1 cellular context compared by ENCODE assay signal in the genomic region with DNA sequence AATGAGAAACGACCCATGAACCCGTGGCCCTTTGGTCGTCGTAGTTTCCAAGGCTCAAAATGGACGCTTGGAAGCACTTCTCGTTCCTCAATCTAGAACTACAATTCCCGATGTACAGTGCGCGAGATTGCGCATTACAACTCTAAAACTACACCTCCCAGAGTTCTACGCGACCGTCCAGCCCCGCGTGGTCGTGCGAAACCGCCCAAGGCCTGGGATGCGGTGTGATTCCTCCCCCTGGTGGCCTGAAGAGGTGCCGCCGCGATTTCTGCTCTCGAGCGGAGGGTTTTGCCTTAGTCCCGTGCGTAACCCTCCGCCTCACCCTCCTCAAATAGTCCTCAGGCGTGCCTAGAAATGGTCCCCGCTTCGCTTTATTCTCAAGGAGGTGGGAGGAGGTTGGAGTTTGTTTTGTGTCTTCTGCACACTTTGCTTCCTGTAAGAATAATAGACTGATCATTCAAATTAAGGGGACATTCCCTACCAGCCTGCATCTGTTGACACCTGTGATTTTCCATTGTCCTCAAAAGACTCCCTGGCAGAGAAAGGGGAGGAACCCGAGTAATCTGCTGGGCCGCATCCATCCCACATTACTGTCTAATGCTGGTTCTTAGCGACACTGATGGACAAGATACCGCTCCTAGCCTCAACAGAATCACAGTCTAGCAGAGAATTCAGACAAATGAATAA.
TF ChIP-seq lines count a peak whose summit lies in the region.

No MANE protein-coding gene starts in this region.

TF ChIP-seq in HEK293, 187 proteins besides CTCF, POLR2A, EP300 and RAD21 (continued from another document and continues in another):
- no peak for TF ChIP-seq ZNF596 (tag by site-specific recombination; IDR thresholded peaks at IDR 0.05)
- TF ChIP-seq ZNF416 (tag by site-specific recombination; IDR thresholded peaks at IDR 0.05) = no peak
- no peak for TF ChIP-seq ZNF549 (tag by site-specific recombination; IDR thresholded peaks at IDR 0.05)
- TF ChIP-seq, protein P1, sequence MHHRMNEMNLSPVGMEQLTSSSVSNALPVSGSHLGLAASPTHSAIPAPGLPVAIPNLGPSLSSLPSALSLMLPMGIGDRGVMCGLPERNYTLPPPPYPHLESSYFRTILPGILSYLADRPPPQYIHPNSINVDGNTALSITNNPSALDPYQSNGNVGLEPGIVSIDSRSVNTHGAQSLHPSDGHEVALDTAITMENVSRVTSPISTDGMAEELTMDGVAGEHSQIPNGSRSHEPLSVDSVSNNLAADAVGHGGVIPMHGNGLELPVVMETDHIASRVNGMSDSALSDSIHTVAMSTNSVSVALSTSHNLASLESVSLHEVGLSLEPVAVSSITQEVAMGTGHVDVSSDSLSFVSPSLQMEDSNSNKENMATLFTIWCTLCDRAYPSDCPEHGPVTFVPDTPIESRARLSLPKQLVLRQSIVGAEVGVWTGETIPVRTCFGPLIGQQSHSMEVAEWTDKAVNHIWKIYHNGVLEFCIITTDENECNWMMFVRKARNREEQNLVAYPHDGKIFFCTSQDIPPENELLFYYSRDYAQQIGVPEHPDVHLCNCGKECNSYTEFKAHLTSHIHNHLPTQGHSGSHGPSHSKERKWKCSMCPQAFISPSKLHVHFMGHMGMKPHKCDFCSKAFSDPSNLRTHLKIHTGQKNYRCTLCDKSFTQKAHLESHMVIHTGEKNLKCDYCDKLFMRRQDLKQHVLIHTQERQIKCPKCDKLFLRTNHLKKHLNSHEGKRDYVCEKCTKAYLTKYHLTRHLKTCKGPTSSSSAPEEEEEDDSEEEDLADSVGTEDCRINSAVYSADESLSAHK (tag by site-specific recombination; IDR thresholded peaks at IDR 0.05) = peak; percentile 88
- peak; percentile 74 for TF ChIP-seq ZNF366 (tag by site-specific recombination; conservative IDR thresholded peaks at IDR 0.05)
- peak; percentile 86 for TF ChIP-seq BCL11A (tag by site-specific recombination; IDR thresholded peaks at IDR 0.05; ENCODE audit: low read depth)
- no peak for TF ChIP-seq RBAK (tag by site-specific recombination; IDR thresholded peaks at IDR 0.05)
- peak; percentile 77 for TF ChIP-seq WT1 (tag by site-specific recombination; IDR thresholded peaks at IDR 0.05)
- peak; percentile 47 for TF ChIP-seq OSR2 (tag by site-specific recombination; IDR thresholded peaks at IDR 0.05)
- TF ChIP-seq ZNF169 (tag by site-specific recombination; IDR thresholded peaks at IDR 0.05) = peak; percentile 81; the same call in 1 of the 2 replicates
- TF ChIP-seq ZNF785 (tag by site-specific recombination; IDR thresholded peaks at IDR 0.05) = peak; percentile 96
- no peak for TF ChIP-seq ZNF112 (tag by site-specific recombination; IDR thresholded peaks at IDR 0.05)
- TF ChIP-seq ZNF701 (tag by site-specific recombination; IDR thresholded peaks at IDR 0.05) = peak; percentile 28; the same call in 1 of the 2 replicates
- TF ChIP-seq HOXC10 (CRISPR knock-in tag; IDR thresholded peaks at IDR 0.05) = no peak
- TF ChIP-seq ZNF776 (tag by site-specific recombination; IDR thresholded peaks at IDR 0.05; ENCODE audit: borderline replicate concordance) = no peak
- TF ChIP-seq MYNN (tag by site-specific recombination; IDR thresholded peaks at IDR 0.05; ENCODE audit: borderline replicate concordance) = 0 out of 2 replicates have a peak, but pooled peaks have one; percentile 48
- peak; percentile 93 for TF ChIP-seq SP3 (tag by site-specific recombination; IDR thresholded peaks at IDR 0.05)
- TF ChIP-seq OVOL3 (tag by site-specific recombination; IDR thresholded peaks at IDR 0.05) = peak; percentile 92
- TF ChIP-seq ZNF311 (tag by site-specific recombination; IDR thresholded peaks at IDR 0.05; ENCODE audit: borderline replicate concordance) = no peak
- TF ChIP-seq SP7 (tag by site-specific recombination; IDR thresholded peaks at IDR 0.05) = peak; percentile 98
- TF ChIP-seq ZNF600 (tag by site-specific recombination; IDR thresholded peaks at IDR 0.05) = peak; percentile 79
- TF ChIP-seq, protein P2, sequence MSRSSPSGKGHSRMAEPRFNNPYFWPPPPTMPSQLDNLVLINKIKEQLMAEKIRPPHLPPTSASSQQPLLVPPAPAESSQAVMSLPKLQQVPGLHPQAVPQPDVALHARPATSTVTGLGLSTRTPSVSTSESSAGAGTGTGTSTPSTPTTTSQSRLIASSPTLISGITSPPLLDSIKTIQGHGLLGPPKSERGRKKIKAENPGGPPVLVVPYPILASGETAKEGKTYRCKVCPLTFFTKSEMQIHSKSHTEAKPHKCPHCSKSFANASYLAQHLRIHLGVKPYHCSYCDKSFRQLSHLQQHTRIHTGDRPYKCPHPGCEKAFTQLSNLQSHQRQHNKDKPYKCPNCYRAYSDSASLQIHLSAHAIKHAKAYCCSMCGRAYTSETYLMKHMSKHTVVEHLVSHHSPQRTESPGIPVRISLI (tag by site-specific recombination; IDR thresholded peaks at IDR 0.05) = peak; percentile 39; the same call in 1 of the 2 replicates
- peak; percentile 100 for TF ChIP-seq ZNF501 (tag by site-specific recombination; IDR thresholded peaks at IDR 0.05)
- TF ChIP-seq, protein P3, sequence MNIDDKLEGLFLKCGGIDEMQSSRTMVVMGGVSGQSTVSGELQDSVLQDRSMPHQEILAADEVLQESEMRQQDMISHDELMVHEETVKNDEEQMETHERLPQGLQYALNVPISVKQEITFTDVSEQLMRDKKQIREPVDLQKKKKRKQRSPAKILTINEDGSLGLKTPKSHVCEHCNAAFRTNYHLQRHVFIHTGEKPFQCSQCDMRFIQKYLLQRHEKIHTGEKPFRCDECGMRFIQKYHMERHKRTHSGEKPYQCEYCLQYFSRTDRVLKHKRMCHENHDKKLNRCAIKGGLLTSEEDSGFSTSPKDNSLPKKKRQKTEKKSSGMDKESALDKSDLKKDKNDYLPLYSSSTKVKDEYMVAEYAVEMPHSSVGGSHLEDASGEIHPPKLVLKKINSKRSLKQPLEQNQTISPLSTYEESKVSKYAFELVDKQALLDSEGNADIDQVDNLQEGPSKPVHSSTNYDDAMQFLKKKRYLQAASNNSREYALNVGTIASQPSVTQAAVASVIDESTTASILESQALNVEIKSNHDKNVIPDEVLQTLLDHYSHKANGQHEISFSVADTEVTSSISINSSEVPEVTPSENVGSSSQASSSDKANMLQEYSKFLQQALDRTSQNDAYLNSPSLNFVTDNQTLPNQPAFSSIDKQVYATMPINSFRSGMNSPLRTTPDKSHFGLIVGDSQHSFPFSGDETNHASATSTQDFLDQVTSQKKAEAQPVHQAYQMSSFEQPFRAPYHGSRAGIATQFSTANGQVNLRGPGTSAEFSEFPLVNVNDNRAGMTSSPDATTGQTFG (tag by site-specific recombination; IDR thresholded peaks at IDR 0.05; ENCODE audit: borderline replicate concordance) = peak; percentile 97
- no peak; the same call in 1 of the 2 replicates for TF ChIP-seq ZNF350 (tag by site-specific recombination; IDR thresholded peaks at IDR 0.05)
- TF ChIP-seq, protein P4, sequence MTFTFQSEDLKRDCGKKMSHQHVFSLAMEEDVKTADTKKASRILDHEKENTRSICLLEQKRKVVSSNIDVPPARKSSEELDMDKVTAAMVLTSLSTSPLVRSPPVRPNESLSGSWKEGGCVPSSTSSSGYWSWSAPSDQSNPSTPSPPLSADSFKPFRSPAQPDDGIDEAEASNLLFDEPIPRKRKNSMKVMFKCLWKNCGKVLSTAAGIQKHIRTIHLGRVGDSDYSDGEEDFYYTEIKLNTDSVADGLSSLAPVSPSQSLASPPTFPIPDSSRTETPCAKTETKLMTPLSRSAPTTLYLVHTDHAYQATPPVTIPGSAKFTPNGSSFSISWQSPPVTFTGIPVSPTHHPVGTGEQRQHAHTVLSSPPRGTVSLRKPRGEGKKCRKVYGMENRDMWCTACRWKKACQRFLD (tag by site-specific recombination; IDR thresholded peaks at IDR 0.05) = no peak
- TF ChIP-seq, protein P5, sequence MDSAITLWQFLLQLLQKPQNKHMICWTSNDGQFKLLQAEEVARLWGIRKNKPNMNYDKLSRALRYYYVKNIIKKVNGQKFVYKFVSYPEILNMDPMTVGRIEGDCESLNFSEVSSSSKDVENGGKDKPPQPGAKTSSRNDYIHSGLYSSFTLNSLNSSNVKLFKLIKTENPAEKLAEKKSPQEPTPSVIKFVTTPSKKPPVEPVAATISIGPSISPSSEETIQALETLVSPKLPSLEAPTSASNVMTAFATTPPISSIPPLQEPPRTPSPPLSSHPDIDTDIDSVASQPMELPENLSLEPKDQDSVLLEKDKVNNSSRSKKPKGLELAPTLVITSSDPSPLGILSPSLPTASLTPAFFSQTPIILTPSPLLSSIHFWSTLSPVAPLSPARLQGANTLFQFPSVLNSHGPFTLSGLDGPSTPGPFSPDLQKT (IDR thresholded peaks at IDR 0.05; ENCODE audit: borderline replicate concordance, low read depth, low read length) = no peak
- TF ChIP-seq ZNF423 (tag by site-specific recombination; IDR thresholded peaks at IDR 0.05) = no peak
- peak; percentile 85 for TF ChIP-seq ZBTB48 (tag by site-specific recombination; IDR thresholded peaks at IDR 0.05)
- TF ChIP-seq, protein P6, sequence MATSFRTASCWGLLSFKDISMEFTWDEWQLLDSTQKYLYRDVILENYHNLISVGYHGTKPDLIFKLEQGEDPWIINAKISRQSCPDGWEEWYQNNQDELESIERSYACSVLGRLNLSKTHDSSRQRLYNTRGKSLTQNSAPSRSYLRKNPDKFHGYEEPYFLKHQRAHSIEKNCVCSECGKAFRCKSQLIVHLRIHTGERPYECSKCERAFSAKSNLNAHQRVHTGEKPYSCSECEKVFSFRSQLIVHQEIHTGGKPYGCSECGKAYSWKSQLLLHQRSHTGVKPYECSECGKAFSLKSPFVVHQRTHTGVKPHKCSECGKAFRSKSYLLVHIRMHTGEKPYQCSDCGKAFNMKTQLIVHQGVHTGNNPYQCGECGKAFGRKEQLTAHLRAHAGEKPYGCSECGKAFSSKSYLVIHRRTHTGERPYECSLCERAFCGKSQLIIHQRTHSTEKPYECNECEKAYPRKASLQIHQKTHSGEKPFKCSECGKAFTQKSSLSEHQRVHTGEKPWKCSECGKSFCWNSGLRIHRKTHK (tag by site-specific recombination; IDR thresholded peaks at IDR 0.05) = peak; percentile 42; the same call in 1 of the 2 replicates
- peak; percentile 99 for TF ChIP-seq ZNF2 (tag by site-specific recombination; IDR thresholded peaks at IDR 0.05)
- TF ChIP-seq ZNF248 (tag by site-specific recombination; IDR thresholded peaks at IDR 0.05) = no peak
- TF ChIP-seq ZBTB20 (tag by site-specific recombination; IDR thresholded peaks at IDR 0.05) = peak; percentile 28; the same call in 1 of the 2 replicates
- peak; percentile 94 for TF ChIP-seq ZNF184 (tag by site-specific recombination; IDR thresholded peaks at IDR 0.05)
- peak; percentile 100 for TF ChIP-seq ZNF76 (tag by site-specific recombination; IDR thresholded peaks at IDR 0.05; ENCODE audit: borderline replicate concordance, low read depth)
- peak; percentile 77 for TF ChIP-seq ZFHX2 (tag by site-specific recombination; conservative IDR thresholded peaks at IDR 0.05)
- TF ChIP-seq ZNF791 (tag by site-specific recombination; IDR thresholded peaks at IDR 0.05) = no peak
- TF ChIP-seq, protein P7, sequence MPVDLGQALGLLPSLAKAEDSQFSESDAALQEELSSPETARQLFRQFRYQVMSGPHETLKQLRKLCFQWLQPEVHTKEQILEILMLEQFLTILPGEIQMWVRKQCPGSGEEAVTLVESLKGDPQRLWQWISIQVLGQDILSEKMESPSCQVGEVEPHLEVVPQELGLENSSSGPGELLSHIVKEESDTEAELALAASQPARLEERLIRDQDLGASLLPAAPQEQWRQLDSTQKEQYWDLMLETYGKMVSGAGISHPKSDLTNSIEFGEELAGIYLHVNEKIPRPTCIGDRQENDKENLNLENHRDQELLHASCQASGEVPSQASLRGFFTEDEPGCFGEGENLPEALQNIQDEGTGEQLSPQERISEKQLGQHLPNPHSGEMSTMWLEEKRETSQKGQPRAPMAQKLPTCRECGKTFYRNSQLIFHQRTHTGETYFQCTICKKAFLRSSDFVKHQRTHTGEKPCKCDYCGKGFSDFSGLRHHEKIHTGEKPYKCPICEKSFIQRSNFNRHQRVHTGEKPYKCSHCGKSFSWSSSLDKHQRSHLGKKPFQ (tag by site-specific recombination; IDR thresholded peaks at IDR 0.05) = peak; percentile 86; the same call in 1 of the 2 replicates
- no peak; the same call in 1 of the 2 replicates for TF ChIP-seq ZNF157 (tag by site-specific recombination; IDR thresholded peaks at IDR 0.05)
- TF ChIP-seq ZNF48 (tag by site-specific recombination; IDR thresholded peaks at IDR 0.05) = no peak
- TF ChIP-seq ZNF621 (tag by site-specific recombination; IDR thresholded peaks at IDR 0.05) = no peak
- peak; percentile 99 for TF ChIP-seq SCRT1 (tag by site-specific recombination; IDR thresholded peaks at IDR 0.05; ENCODE audit: borderline replicate concordance)
- TF ChIP-seq GLI4 (tag by site-specific recombination; IDR thresholded peaks at IDR 0.05) = peak; percentile 97
- TF ChIP-seq GLIS2 (tag by site-specific recombination; IDR thresholded peaks at IDR 0.05) = peak; percentile 29; the same call in 1 of the 2 replicates
- TF ChIP-seq ZSCAN30 (tag by site-specific recombination; IDR thresholded peaks at IDR 0.05) = peak; percentile 98
- peak; percentile 22; the same call in 1 of the 2 replicates for TF ChIP-seq ZNF514 (tag by site-specific recombination; IDR thresholded peaks at IDR 0.05)
- TF ChIP-seq ZNF660 (tag by site-specific recombination; IDR thresholded peaks at IDR 0.05) = peak; percentile 99
- no peak for TF ChIP-seq ZNF138 (tag by site-specific recombination; IDR thresholded peaks at IDR 0.05; ENCODE audit: borderline replicate concordance)
- no peak for TF ChIP-seq TCF7L2 (IDR thresholded peaks at IDR 0.05; ENCODE audit: borderline replicate concordance, low read depth, low read length)
- TF ChIP-seq, protein P8, sequence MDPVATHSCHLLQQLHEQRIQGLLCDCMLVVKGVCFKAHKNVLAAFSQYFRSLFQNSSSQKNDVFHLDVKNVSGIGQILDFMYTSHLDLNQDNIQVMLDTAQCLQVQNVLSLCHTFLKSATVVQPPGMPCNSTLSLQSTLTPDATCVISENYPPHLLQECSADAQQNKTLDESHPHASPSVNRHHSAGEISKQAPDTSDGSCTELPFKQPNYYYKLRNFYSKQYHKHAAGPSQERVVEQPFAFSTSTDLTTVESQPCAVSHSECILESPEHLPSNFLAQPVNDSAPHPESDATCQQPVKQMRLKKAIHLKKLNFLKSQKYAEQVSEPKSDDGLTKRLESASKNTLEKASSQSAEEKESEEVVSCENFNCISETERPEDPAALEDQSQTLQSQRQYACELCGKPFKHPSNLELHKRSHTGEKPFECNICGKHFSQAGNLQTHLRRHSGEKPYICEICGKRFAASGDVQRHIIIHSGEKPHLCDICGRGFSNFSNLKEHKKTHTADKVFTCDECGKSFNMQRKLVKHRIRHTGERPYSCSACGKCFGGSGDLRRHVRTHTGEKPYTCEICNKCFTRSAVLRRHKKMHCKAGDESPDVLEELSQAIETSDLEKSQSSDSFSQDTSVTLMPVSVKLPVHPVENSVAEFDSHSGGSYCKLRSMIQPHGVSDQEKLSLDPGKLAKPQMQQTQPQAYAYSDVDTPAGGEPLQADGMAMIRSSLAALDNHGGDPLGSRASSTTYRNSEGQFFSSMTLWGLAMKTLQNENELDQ (tag by site-specific recombination; IDR thresholded peaks at IDR 0.05; ENCODE audit: low read depth) = 0 out of 2 replicates have a peak, but pooled peaks have one; percentile 55
